Comparison of ENCODE assay signal across 18 cellular contexts in genomic region chr11:70233962-70234361, GRCh38.
"Had no signal": no experiment of that assay in that cellular context is flagged by ENCODE, and none has a peak within 500 bp of the region (broad histone marks: within the 10 kb centered on the region; RNA-seq: fewer than 3 reads in every experiment).

No MANE protein-coding gene starts in this region.

- H3K36me3 ChIP-seq: lower lobe of right lung, transverse colon had no signal

- H3K36me3 Mint-ChIP-seq: immature natural killer cell; naive B cell; stimulated activated naive B cell treated with anti-CD40 and anti-IgM and Interleukin-4, amounts not matched to agents 10 μg/mL and 1 μg/mL and 100 μg/mL, for 72 hours; WTC11 had no signal

- H3K27me3 ChIP-seq: body of pancreas, transverse colon had no signal

- ATAC-seq: left lobe of liver, WTC11 had no signal

- H3K9me3 ChIP-seq: body of pancreas, lower lobe of right lung, transverse colon had no signal

- H3K4me3 ChIP-seq: body of pancreas, lower lobe of right lung, transverse colon had no signal

- H3K27ac ChIP-seq: body of pancreas, lower lobe of right lung, transverse colon had no signal

- H3K27ac Mint-ChIP-seq: activated naive CD4-positive, alpha-beta T cell treated with anti-CD3 and anti-CD28 coated beads for 36 hours; immature natural killer cell; naive B cell; stimulated activated naive B cell treated with anti-CD40 and anti-IgM and Interleukin-4, amounts not matched to agents 10 μg/mL and 1 μg/mL and 100 μg/mL, for 72 hours; WTC11 had no signal

- H3K4me3 Mint-ChIP-seq: activated naive CD4-positive, alpha-beta T cell treated with anti-CD3 and anti-CD28 coated beads for 36 hours; immature natural killer cell; naive B cell; stimulated activated naive B cell treated with anti-CD40 and anti-IgM and Interleukin-4, amounts not matched to agents 10 μg/mL and 1 μg/mL and 100 μg/mL, for 72 hours; WTC11 had no signal

- H3K4me1 ChIP-seq: body of pancreas, lower lobe of right lung, transverse colon had no signal

- FAIRE-seq: TTC549 had no signal

- H3K9me3 Mint-ChIP-seq: activated naive CD4-positive, alpha-beta T cell treated with anti-CD3 and anti-CD28 coated beads for 36 hours; immature natural killer cell; stimulated activated naive B cell treated with anti-CD40 and anti-IgM and Interleukin-4, amounts not matched to agents 10 μg/mL and 1 μg/mL and 100 μg/mL, for 72 hours had no signal

- H3K4me1 Mint-ChIP-seq: immature natural killer cell; naive B cell; stimulated activated naive B cell treated with anti-CD40 and anti-IgM and Interleukin-4, amounts not matched to agents 10 μg/mL and 1 μg/mL and 100 μg/mL, for 72 hours; WTC11 had no signal

- DNase-seq: activated CD8-positive, alpha-beta memory T cell treated with anti-CD3 and anti-CD28 coated beads, Interleukin-2, amount 50 U/mL, for 4 hours; activated effector memory CD4-positive, alpha-beta T cell treated with Interleukin-2 at 50 U/mL for 16 hours; activated naive CD4-positive, alpha-beta T cell treated with anti-CD3 and anti-CD28 coated beads for 36 hours; activated T-cell treated with anti-CD3 and anti-CD28 coated beads, Interleukin-2, amount 50 U/mL, for 48 hours; body of pancreas; caudate nucleus; effector memory CD4-positive, alpha-beta T cell; immature natural killer cell; lower lobe of right lung; naive B cell; retina; stimulated activated CD4-positive, alpha-beta T cell treated with anti-CD3 and anti-CD28 coated beads, Interleukin-2, amount 100 ng/mL, for 48 hours; stimulated activated CD8-positive, alpha-beta memory T cell treated with anti-CD3 and anti-CD28 coated beads, Interleukin-4, amount 100 ng/mL, for 48 hours; stimulated activated naive B cell treated with anti-CD40 and anti-IgM and Interleukin-4, amounts not matched to agents 10 μg/mL and 1 μg/mL and 100 μg/mL, for 72 hours had no signal
